In genomic region chr2:6960659-6961058, GRCh38 we compare ENCODE assay signal across 12 cellular contexts. TPM values are rescaled to one million over a fixed set of nuclear protein-coding genes. Genes with fewer than 3 reads are reported as not detected.
DNase-seq lines count a peak whose midpoint lies in the region; ATAC-seq and TF ChIP-seq lines count a peak whose summit lies in the region.
"Had no signal": no experiment of that assay in that cellular context is flagged by ENCODE, and none has a peak within 500 bp of the region (broad histone marks: within the 10 kb centered on the region; RNA-seq: fewer than 3 reads in every experiment).

No MANE protein-coding gene starts in this region.

- H3K36me3 Mint-ChIP-seq in osteocyte (ENCODE audit: unreplicated experiment): no peaks in the 10 kb centered on the region

- H3K9me2 ChIP-seq in PC-3 (replicated peaks; ENCODE audit: low read length): no peaks in the 10 kb centered on the region

- ATAC-seq in PC-3: peak; percentile 45; the same call in 1 of the 2 replicates
- ATAC-seq in HG02938 (IDR thresholded peaks at IDR 0.05; ENCODE audit: unreplicated experiment): no peak
- no peak for ATAC-seq in GM19455 (IDR thresholded peaks at IDR 0.05; ENCODE audit: unreplicated experiment)

- H3K36me3 ChIP-seq in PC-3 (ENCODE audit: low read depth, low read length): no peaks in the 10 kb centered on the region
- H3K36me3 ChIP-seq in fibroblast of lung (ENCODE audit: control insufficient read depth, insufficient read depth, low read length): no peaks in the 10 kb centered on the region
- H3K36me3 ChIP-seq: cardiac muscle cell, SJSA1 had no signal

- H3K9me3 Mint-ChIP-seq in osteocyte (ENCODE audit: unreplicated experiment): no peaks in the 10 kb centered on the region

- H4K20me1 ChIP-seq in PC-3 (ENCODE audit: low read length) (no peaks in the 10 kb centered on the region), fibroblast of lung (ENCODE audit: control insufficient read depth, extremely low read depth, insufficient read depth, low read length) (no peaks in the 10 kb centered on the region)

- no peak overlapping the region for H3K4me3 Mint-ChIP-seq in osteocyte (ENCODE audit: unreplicated experiment)
- H3K4me3 Mint-ChIP-seq: CD14-positive monocyte, nephron progenitor cell had no signal

- H2AFZ ChIP-seq in PC-3 (ENCODE audit: low read length) (no peak overlapping the region), fibroblast of lung (ENCODE audit: low read length) (no peak overlapping the region)

- peak; percentile 45 for DNase-seq in AG08395 (ENCODE audit: low spot score)
- DNase-seq in PC-3: no peak
- peak; percentile 41 to 71 for DNase-seq in fibroblast of lung (ENCODE audit: low read depth in 2 of 2)
- peak; percentile 15 for DNase-seq in osteocyte (ENCODE audit: extremely low spot score, unreplicated experiment)
- DNase-seq in LoVo (ENCODE audit: low spot score): no peak
- DNase-seq in activated CD4-positive, alpha-beta T cell treated with anti-CD3 and anti-CD28 coated beads for 1 hour: no peak
- DNase-seq: nephron progenitor cell had no signal

- H3K9me3 ChIP-seq in PC-3 (ENCODE audit: low read length): no peaks in the 10 kb centered on the region
- no peaks in the 10 kb centered on the region for H3K9me3 ChIP-seq in fibroblast of lung (ENCODE audit: control insufficient read depth, insufficient read depth, low read depth, low read length)
- H3K9me3 ChIP-seq: SJSA1 had no signal

- no peaks in the 10 kb centered on the region for H3K27me3 ChIP-seq in PC-3 (ENCODE audit: low read length)
- H3K27me3 ChIP-seq in fibroblast of lung (ENCODE audit: control insufficient read depth, insufficient read depth, low read length): no peaks in the 10 kb centered on the region
- H3K27me3 ChIP-seq: cardiac muscle cell, SJSA1 had no signal

- BruUV-seq in PC-3 (replicated peaks; lab: Mats Ljungman, UMichigan): no TSS peak

- no peaks in the 10 kb centered on the region for H3K79me2 ChIP-seq in PC-3 (ENCODE audit: low read length)
- H3K79me2 ChIP-seq in fibroblast of lung (ENCODE audit: control insufficient read depth, insufficient read depth, low read length): no peaks in the 10 kb centered on the region

- peaks cover 14% of the 10 kb centered on the region for H3K4me1 Mint-ChIP-seq in osteocyte (ENCODE audit: unreplicated experiment)

- no peak overlapping the region for H3K27ac Mint-ChIP-seq in osteocyte (ENCODE audit: unreplicated experiment)
- H3K27ac Mint-ChIP-seq: nephron progenitor cell had no signal

- no peak overlapping the region for H3K9ac ChIP-seq in PC-3 (ENCODE audit: low read length)
- H3K9ac ChIP-seq in fibroblast of lung (ENCODE audit: insufficient read depth, low read length): no peak overlapping the region

- POLR2A ChIA-PET in PC-3 (lab: Charles Lee; ENCODE audit: unreplicated experiment): no interaction called here

- TF ChIP-seq CTCF in PC-3 (conservative IDR thresholded peaks at IDR 0.05; ENCODE audit: low read depth, low read length) (no peak), fibroblast of lung (conservative IDR thresholded peaks at IDR 0.05 in 1 of 2, IDR thresholded peaks at IDR 0.05 in 1 of 2; ENCODE audit: low read depth in 1 of 2, low read length in 2 of 2) (no peak), osteocyte (IDR thresholded peaks at IDR 0.05) (no peak)

- no peak overlapping the region for H3K4me2 ChIP-seq in PC-3 (ENCODE audit: low read length)
- no peak overlapping the region for H3K4me2 ChIP-seq in fibroblast of lung (ENCODE audit: extremely low read depth, insufficient read depth, low read length)

- intact Hi-C loops in PC-3 (cut with micrococcal nuclease): no loop called here

- H3K4me3 ChIP-seq in PC-3 (ENCODE audit: low read length) (no peak overlapping the region), fibroblast of lung (replicated peaks in 1 of 4; ENCODE audit: control extremely low read depth in 1 of 4, insufficient read depth in 1 of 4, low read depth in 3 of 4, low read length in 4 of 4) (no peak overlapping the region)
- H3K4me3 ChIP-seq: cardiac muscle cell, SJSA1 had no signal

- H3K4me1 ChIP-seq in PC-3 (ENCODE audit: insufficient read depth, low read length) (no peaks in the 10 kb centered on the region), fibroblast of lung (ENCODE audit: control insufficient read depth, extremely low read depth, insufficient read depth, low read length) (no peaks in the 10 kb centered on the region)
- H3K4me1 ChIP-seq: SJSA1 had no signal

- H3K27me3 Mint-ChIP-seq in osteocyte (ENCODE audit: unreplicated experiment): no peaks in the 10 kb centered on the region

- no peaks in the 10 kb centered on the region for H3F3A ChIP-seq in PC-3 (ENCODE audit: low read length, unreplicated experiment)

- CTCF ChIA-PET in PC-3 (lab: Charles Lee): no interaction called here

- H3K27ac ChIP-seq in PC-3 (ENCODE audit: low read length): no peak overlapping the region
- H3K27ac ChIP-seq in fibroblast of lung (ENCODE audit: insufficient read depth, low read length): no peak overlapping the region
- H3K27ac ChIP-seq: cardiac muscle cell, SJSA1 had no signal

RNA-seq across cellular contexts. Expression of gene RNF144A, which starts 43.4 kb away (rescaled TPM):
- 9.5 and 13.1 TPM in 2 replicates for total RNA-seq in PC-3 (2014; rRNA removed)
- total RNA-seq in fibroblast of lung: 0.17 and 0.26 TPM in 2 replicates
- polyA plus RNA-seq in fibroblast of lung: 0.24 and 0.40 TPM in 2 replicates
- polyA plus RNA-seq in fibroblast of lung (2012): 0.15 and 0.31 TPM in 2 replicates
- polyA minus RNA-seq in fibroblast of lung (ENCODE audit: low replicate concordance): 0.16 and 0.37 TPM in 2 replicates
- total RNA-seq in osteocyte: 9.0 and 9.6 TPM in 2 replicates

Comparison
In these comparisons a context has a peak if more than half of its experiments do, and no peak if none do; other contexts are left out.
1. DNase-seq: peak in AG08395 (single experiment), fibroblast of lung (2 of 2) and osteocyte (single experiment); none in PC-3 (single experiment), LoVo (single experiment) and activated CD4-positive, alpha-beta T cell treated with anti-CD3 and anti-CD28 coated beads for 1 hour (single experiment).